1 cellular context compared by ENCODE assay signal in genomic region chr6:148854992-148855391, GRCh38.
TF ChIP-seq lines count a peak whose summit lies in the region.

No MANE protein-coding gene starts in this region.

TF ChIP-seq in K562, 482 proteins besides CTCF, POLR2A, EP300 and RAD21 (continued from another document):
- TF ChIP-seq ZBTB11 (CRISPR knock-in tag; IDR thresholded peaks at IDR 0.05) (no peak), CBX1 (IDR thresholded peaks at IDR 0.05; ENCODE audit: low read depth) (no peak), FOXA3 (CRISPR knock-in tag; conservative IDR thresholded peaks at IDR 0.05 in 1 of 2, IDR thresholded peaks at IDR 0.05 in 1 of 2) (no peak), CHD2 (IDR thresholded peaks at IDR 0.05; ENCODE audit: low read depth, low read length) (peak; percentile 93), FOS (IDR thresholded peaks at IDR 0.05; ENCODE audit: extremely low read depth, insufficient read length) (no peak), RUNX1 (IDR thresholded peaks at IDR 0.05; ENCODE audit: low read depth) (no peak), ZNF77 (CRISPR knock-in tag; IDR thresholded peaks at IDR 0.05) (no peak), ZNF316 (IDR thresholded peaks at IDR 0.05) (no peak), NR3C1 (CRISPR knock-in tag; IDR thresholded peaks at IDR 0.05) (no peak), SRSF9 (IDR thresholded peaks at IDR 0.05; ENCODE audit: borderline replicate concordance, low read depth, low read length) (no peak), RBM25 (IDR thresholded peaks at IDR 0.05; ENCODE audit: low read depth, low read length, severe bottlenecking) (peak; percentile 66)
